ENCODE assay signal across 19 cellular contexts in genomic region chr5:127884416-127884815, GRCh38.
DNase-seq lines count a peak whose midpoint lies in the region; ATAC-seq and TF ChIP-seq lines count a peak whose summit lies in the region.
"Had no signal": no experiment of that assay in that cellular context is flagged by ENCODE, and none has a peak within 500 bp of the region (broad histone marks: within the 10 kb centered on the region; RNA-seq: fewer than 3 reads in every experiment).

No MANE protein-coding gene starts in this region.

- no peaks in the 10 kb centered on the region for H3K36me3 Mint-ChIP-seq in nephron (ENCODE audit: low read depth)
- no peaks in the 10 kb centered on the region for H3K36me3 Mint-ChIP-seq in nephron progenitor cell (ENCODE audit: low read depth)
- H3K36me3 Mint-ChIP-seq: CD8-positive, alpha-beta T cell; IgD-negative memory B cell had no signal

- H3K4me3 ChIP-seq in left ventricle myocardium inferior (no peak overlapping the region), colonic mucosa (no peak overlapping the region)
- H3K4me3 ChIP-seq: PC-9, SJSA1 had no signal

- TF ChIP-seq CTCF in left ventricle myocardium inferior (IDR thresholded peaks at IDR 0.05; ENCODE audit: borderline replicate concordance) = no peak
- TF ChIP-seq CTCF in colonic mucosa (IDR thresholded peaks at IDR 0.05) = no peak
- TF ChIP-seq CTCF in nephron (IDR thresholded peaks at IDR 0.05; ENCODE audit: unreplicated experiment in 3 of 3) = no peak
- no peak for TF ChIP-seq CTCF in nephron progenitor cell (IDR thresholded peaks at IDR 0.05)

- H3K9me3 Mint-ChIP-seq in nephron (no peaks in the 10 kb centered on the region), nephron progenitor cell (peaks cover 3% of the 10 kb centered on the region)
- H3K9me3 Mint-ChIP-seq: CD8-positive, alpha-beta T cell had no signal

- intact Hi-C loops in left ventricle myocardium inferior (cut with micrococcal nuclease) (no loop called here), Right ventricle myocardium inferior (cut with DNase I) (no loop called here), colonic mucosa (cut with DNase I) (no loop called here)

- H3K36me3 ChIP-seq in left ventricle myocardium inferior (no peaks in the 10 kb centered on the region), colonic mucosa (no peaks in the 10 kb centered on the region)
- H3K36me3 ChIP-seq: SJSA1 had no signal

- peak overlapping the region; percentile 63 for H3K27ac ChIP-seq in left ventricle myocardium inferior (replicated peaks)
- H3K27ac ChIP-seq in colonic mucosa = peak overlapping the region; percentile 44
- H3K27ac ChIP-seq: HL-60, KMS-11, PC-9, SJSA1 had no signal

- H3K4me1 Mint-ChIP-seq in nephron (peaks cover 41% of the 10 kb centered on the region), nephron progenitor cell (peaks cover 11% of the 10 kb centered on the region)
- H3K4me1 Mint-ChIP-seq: IgD-negative memory B cell had no signal

- H3K27ac Mint-ChIP-seq in nephron (peak overlapping the region; percentile 48 to 83 (median 62)), nephron progenitor cell (no peak overlapping the region)
- H3K27ac Mint-ChIP-seq: CD8-positive, alpha-beta T cell; IgD-negative memory B cell had no signal

- H3K27me3 Mint-ChIP-seq in nephron (ENCODE audit: low read depth) (no peaks in the 10 kb centered on the region), nephron progenitor cell (ENCODE audit: low read depth, poor library complexity) (peaks cover 3% of the 10 kb centered on the region)
- H3K27me3 Mint-ChIP-seq: IgD-negative memory B cell had no signal

- H3K4me1 ChIP-seq in left ventricle myocardium inferior (peaks cover 32% of the 10 kb centered on the region), colonic mucosa (peaks cover 5% of the 10 kb centered on the region)

- H3K27me3 ChIP-seq in left ventricle myocardium inferior (ENCODE audit: low read depth) (no peaks in the 10 kb centered on the region), colonic mucosa (no peaks in the 10 kb centered on the region)
- H3K27me3 ChIP-seq: SJSA1 had no signal

- ATAC-seq in Right ventricle myocardium inferior = no peak
- no peak for ATAC-seq in HG03442 (IDR thresholded peaks at IDR 0.05; ENCODE audit: unreplicated experiment)
- ATAC-seq: CD8-positive, alpha-beta T cell had no signal

- no peak for DNase-seq in left ventricle myocardium inferior
- DNase-seq in Right ventricle myocardium inferior (ENCODE audit: missing footprints) = no peak
- DNase-seq in colonic mucosa = peak; percentile 56
- no peak for DNase-seq in nephron progenitor cell
- no peak for DNase-seq in DMS114 treated with DMSO at 0.1 percent for 48 hours (lab: John Stamatoyannopoulos, UW; ENCODE audit: unreplicated experiment)
- DNase-seq: C1 segment of cervical spinal cord; CD8-positive, alpha-beta T cell; NCI-H1048; NCI-H1417 treated with DMSO at 0.1 percent for 48 hours; NCI-H187 treated with DMSO at 0.1 percent for 48 hours; NCI-H2107; PC-9; Right ventricle myocardium superior had no signal

- no peak overlapping the region for H3K9ac ChIP-seq in colonic mucosa (ENCODE audit: low read depth in 2 of 2, low read length in 2 of 2)
- H3K9ac ChIP-seq: KMS-11 had no signal

- H3K9me3 ChIP-seq in left ventricle myocardium inferior (replicated peaks) (no peaks in the 10 kb centered on the region), colonic mucosa (no peaks in the 10 kb centered on the region)
- H3K9me3 ChIP-seq: SJSA1 had no signal

- H3K4me3 Mint-ChIP-seq in nephron (no peak overlapping the region), nephron progenitor cell (no peak overlapping the region)
- H3K4me3 Mint-ChIP-seq: CD8-positive, alpha-beta T cell; IgD-negative memory B cell had no signal
